Comparison of ENCODE assay signal across 8 cellular contexts in the genomic region with DNA sequence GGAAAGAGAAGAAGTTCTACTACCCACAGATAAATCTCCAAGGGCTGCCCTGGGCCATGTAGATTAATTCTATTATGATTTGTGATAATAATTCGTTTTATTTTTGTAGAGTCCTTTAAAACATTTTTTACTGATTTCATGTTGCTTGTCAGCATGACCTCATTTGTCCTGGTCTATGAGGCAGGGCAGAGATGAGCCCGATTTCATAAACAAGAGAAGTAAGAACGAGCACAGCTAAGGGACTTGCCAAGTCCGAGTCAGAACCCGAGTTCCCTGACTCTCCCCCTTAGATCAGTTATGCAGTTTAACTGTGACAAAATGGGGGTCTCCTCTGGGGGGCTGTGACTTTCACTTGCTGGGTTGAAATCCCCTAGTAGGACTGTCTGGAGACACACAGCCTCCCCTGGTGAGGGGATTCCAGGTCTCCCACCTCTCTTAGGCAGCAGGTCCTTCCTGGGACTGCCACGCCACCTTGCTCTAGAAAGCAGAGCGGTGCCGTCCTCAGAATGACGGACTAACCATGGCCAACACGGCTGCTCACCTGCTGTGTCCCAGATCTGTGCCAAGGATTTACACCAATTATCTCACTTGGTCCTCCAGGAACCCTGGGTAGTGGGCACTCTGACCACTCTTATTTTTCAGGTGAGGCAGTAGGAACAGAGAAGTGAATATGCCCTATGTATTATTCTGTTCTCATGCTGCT. TPM values are rescaled to one million over a fixed set of nuclear protein-coding genes. Genes with fewer than 3 reads are reported as not detected.
A peak's percentile ranks its signal among the peaks of the same experiment; 100 is the strongest.
DNase-seq lines count a peak whose midpoint lies in the region; ATAC-seq and TF ChIP-seq lines count a peak whose summit lies in the region.

No MANE protein-coding gene starts in this region.

- peak; percentile 4 for DNase-seq in brain microvascular endothelial cell
- DNase-seq in heart left ventricle: no peak
- DNase-seq in NCI-H2081 (lab: John Stamatoyannopoulos, UW): no peak
- DNase-seq in NCI-H1417 treated with DMSO at 0.1 percent for 48 hours (lab: John Stamatoyannopoulos, UW): no peak
- DNase-seq in NCI-H524 treated with DMSO at 0.1 percent for 48 hours (lab: John Stamatoyannopoulos, UW): no peak
- DNase-seq in SIG-M5 treated with dmso at 0.1 percent for 504 hours (lab: John Stamatoyannopoulos, UW; ENCODE audit: unreplicated experiment): no peak

- H3K9me3 ChIP-seq in BLaER1 (peaks cover 9% of the 10 kb centered on the region), heart left ventricle (no peaks in the 10 kb centered on the region)

- intact Hi-C loops in heart left ventricle (cut with DNase I): loop anchor here in 2 of 10 donors (5.0 to 10.0 kb wide), 2 partner anchors 55 to 157 kb away; no protein-coding TSS in a partner anchor

- peak in 1 of 4 donors; percentile 46 for ATAC-seq in heart left ventricle

- TF ChIP-seq POLR2A in heart left ventricle (IDR thresholded peaks at IDR 0.05): no peak

- H3K4me3 ChIP-seq in BLaER1 (no peak overlapping the region), brain microvascular endothelial cell (ENCODE audit: low read depth, low read length) (no peak overlapping the region), heart left ventricle (peak overlapping the region in 1 of 12 donors; percentile 26), rectal smooth muscle tissue (ENCODE audit: low read length) (no peak overlapping the region)

- in situ Hi-C loops in brain microvascular endothelial cell (cut with HindIII; ENCODE audit: low pct_ligation_motif_present, low sequenced_read_pairs): no loop called here

- H3K27me3 ChIP-seq in BLaER1 (no peaks in the 10 kb centered on the region), brain microvascular endothelial cell (replicated peaks) (no peaks in the 10 kb centered on the region), heart left ventricle (no peaks in the 10 kb centered on the region), rectal smooth muscle tissue (ENCODE audit: control insufficient read depth, insufficient read depth, low read length) (no peaks in the 10 kb centered on the region)

- H4K20me1 ChIP-seq in BLaER1: no peaks in the 10 kb centered on the region

- WGBS in heart left ventricle, 4 donors: 63 to 66% (median 65%) methylated on average over 10 of the region's 10 CpGs

- H3K36me3 ChIP-seq in BLaER1 (no peaks in the 10 kb centered on the region), brain microvascular endothelial cell (replicated peaks) (no peaks in the 10 kb centered on the region), heart left ventricle (no peaks in the 10 kb centered on the region), rectal smooth muscle tissue (ENCODE audit: control insufficient read depth, insufficient read depth, low read length) (no peaks in the 10 kb centered on the region)

- H3K4me1 ChIP-seq in BLaER1: peaks cover 18% of the 10 kb centered on the region
- peaks cover 0 to 56% (median 30%) of the 10 kb centered on the region in 12 donors for H3K4me1 ChIP-seq in heart left ventricle
- peaks cover 10% of the 10 kb centered on the region for H3K4me1 ChIP-seq in rectal smooth muscle tissue (ENCODE audit: control insufficient read depth, insufficient read depth, low read length)

- H3K4me2 ChIP-seq in BLaER1: peak overlapping the region; percentile 85

- no peak for TF ChIP-seq CTCF in brain microvascular endothelial cell (IDR thresholded peaks at IDR 0.05; ENCODE audit: low read depth, low read length, missing control alignments)
- TF ChIP-seq CTCF in heart left ventricle (IDR thresholded peaks at IDR 0.05): no peak

- H3K27ac ChIP-seq in BLaER1: peak overlapping the region; percentile 29; the same call in 1 of the 2 replicates
- H3K27ac ChIP-seq in brain microvascular endothelial cell: no peak overlapping the region
- peak overlapping the region; percentile 32 to 85 (median 70) for H3K27ac ChIP-seq in heart left ventricle
- peak overlapping the region; percentile 43 for H3K27ac ChIP-seq in rectal smooth muscle tissue (ENCODE audit: low read depth, low read length)

- H3K9ac ChIP-seq in BLaER1: 0 out of 2 replicates have a peak overlapping the region, but pooled peaks have one; percentile 0
- H3K9ac ChIP-seq in rectal smooth muscle tissue (ENCODE audit: low read length): peak overlapping the region; percentile 21

RNA-seq across cellular contexts. Expression of gene SOX13, which starts 31.0 kb away (rescaled TPM):
- total RNA-seq in heart left ventricle: 10 to 100 TPM in 8 of 9 donors, 1 to 10 TPM in 1; 8.8 to 16.0 (median 13.0) TPM
- 1 to 10 TPM; 8.2 to 8.5 TPM for polyA plus RNA-seq in heart left ventricle
